Comparison of ENCODE assay signal across 7 cellular contexts in the genomic region with DNA sequence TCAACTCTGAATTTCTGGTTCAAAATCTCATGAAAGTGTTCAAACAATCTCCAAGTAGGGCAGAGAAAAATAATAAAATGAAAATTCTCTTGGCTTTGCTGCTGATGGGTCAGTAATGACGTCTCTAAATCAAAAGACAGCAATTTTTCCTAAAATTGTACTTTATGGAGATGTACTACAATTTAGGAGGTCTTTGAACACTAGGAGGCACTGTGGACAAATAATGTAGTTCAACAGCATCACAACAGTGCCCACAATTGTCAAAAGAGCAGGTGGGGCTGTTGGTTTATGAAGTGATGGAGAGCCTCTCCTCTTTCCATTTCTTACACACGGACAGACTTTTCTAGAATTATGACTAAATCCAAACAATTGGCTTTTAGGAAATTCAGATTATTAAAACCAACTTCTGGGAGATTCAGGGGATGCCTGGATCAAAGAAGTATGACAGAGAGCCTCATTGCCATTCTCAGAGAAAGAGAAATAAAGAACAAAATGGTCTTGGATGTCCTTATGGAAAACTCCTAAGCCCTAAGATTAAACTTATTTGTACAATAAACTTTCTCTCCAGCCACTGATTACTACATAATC. TPM values are rescaled to one million over a fixed set of nuclear protein-coding genes. Genes with fewer than 3 reads are reported as not detected.
DNase-seq lines count a peak whose midpoint lies in the region; ATAC-seq, FAIRE-seq and TF ChIP-seq lines count a peak whose summit lies in the region.

No MANE protein-coding gene starts in this region.

- no peak overlapping the region for H3K9ac ChIP-seq in astrocyte (ENCODE audit: low read length)

- DNase-seq in HTR-8/SVneo (ENCODE audit: insufficient read length, low spot score) (peak; percentile 83), NCI-H774 (lab: John Stamatoyannopoulos, UW) (peak; percentile 77), astrocyte (ENCODE audit: low read depth) (peak; percentile 37), hepatocyte (ENCODE audit: low spot score) (peak; percentile 87), small intestine (peak; percentile 70)

- H3K4me3 ChIP-seq in DOHH2 (ENCODE audit: low read length) (no peak overlapping the region), astrocyte (ENCODE audit: insufficient read depth, low read depth, low read length) (no peak overlapping the region), hepatocyte (no peak overlapping the region), small intestine (ENCODE audit: low read depth in 1 of 2, low read length in 2 of 2) (no peak overlapping the region)

- no peaks in the 10 kb centered on the region for H3K9me2 ChIP-seq in DOHH2 (replicated peaks; ENCODE audit: control insufficient read depth, low read length)
- no peaks in the 10 kb centered on the region for H3K9me2 ChIP-seq in hepatocyte (replicated peaks; ENCODE audit: insufficient read depth)

- H3K4me2 ChIP-seq in DOHH2 (ENCODE audit: low read length), result no peak overlapping the region
- H3K4me2 ChIP-seq in astrocyte (ENCODE audit: low read length), result no peak overlapping the region
- no peak overlapping the region for H3K4me2 ChIP-seq in hepatocyte

- H3K4me1 ChIP-seq in DOHH2 (ENCODE audit: control insufficient read depth, low read length) (no peaks in the 10 kb centered on the region), astrocyte (ENCODE audit: insufficient read depth, low read length) (no peaks in the 10 kb centered on the region), hepatocyte (ENCODE audit: insufficient read depth) (no peaks in the 10 kb centered on the region), small intestine (ENCODE audit: control insufficient read depth in 2 of 2, insufficient read depth in 1 of 2, low read depth in 1 of 2, low read length in 1 of 2) (no peaks in the 10 kb centered on the region)

- no peak for FAIRE-seq in HTR-8/SVneo (lab: Jason Lieb, UNC)
- FAIRE-seq in astrocyte (lab: Jason Lieb, UNC), result peak; percentile 89
- no peak for FAIRE-seq in small intestine (lab: Jason Lieb, UNC)

- no peaks in the 10 kb centered on the region for H3K9me3 Mint-ChIP-seq in astrocyte (ENCODE audit: unreplicated experiment)

- H3K4me3 Mint-ChIP-seq in astrocyte (ENCODE audit: unreplicated experiment), result no peak overlapping the region

- H3K27me3 ChIP-seq in DOHH2 (ENCODE audit: control insufficient read depth, low read length) (no peaks in the 10 kb centered on the region), astrocyte (ENCODE audit: insufficient read depth, low read length) (no peaks in the 10 kb centered on the region), hepatocyte (no peaks in the 10 kb centered on the region), small intestine (ENCODE audit: control insufficient read depth in 2 of 2, insufficient read depth in 2 of 2, low read length in 2 of 2) (no peaks in the 10 kb centered on the region)

- H3K79me2 ChIP-seq in DOHH2 (ENCODE audit: control insufficient read depth, low read length) (no peaks in the 10 kb centered on the region), astrocyte (ENCODE audit: insufficient read depth, low read length) (no peaks in the 10 kb centered on the region), hepatocyte (no peaks in the 10 kb centered on the region)

- 0 out of 2 replicates have a peak, but pooled peaks cover 8% of the 10 kb centered on the region for H3F3A ChIP-seq in DOHH2 (ENCODE audit: control insufficient read depth, insufficient read depth)

- H3K27ac ChIP-seq in DOHH2 (ENCODE audit: low read depth, low read length), result no peak overlapping the region
- no peak overlapping the region for H3K27ac ChIP-seq in astrocyte (ENCODE audit: low read depth, low read length)
- H3K27ac ChIP-seq in hepatocyte, result no peak overlapping the region
- no peak overlapping the region for H3K27ac ChIP-seq in small intestine (ENCODE audit: low read depth in 1 of 2, low read length in 1 of 2)

- H2AFZ ChIP-seq in astrocyte (ENCODE audit: low read depth, low read length), result no peak overlapping the region
- H2AFZ ChIP-seq in hepatocyte, result no peak overlapping the region

- peak; percentile 74 for TF ChIP-seq CTCF in DOHH2 (IDR thresholded peaks at IDR 0.05; ENCODE audit: low read depth, low read length, poor library complexity, severe bottlenecking)
- peak; percentile 74 for TF ChIP-seq CTCF in astrocyte (IDR thresholded peaks at IDR 0.05; ENCODE audit: insufficient read depth, low read depth, low read length)
- TF ChIP-seq CTCF in hepatocyte (IDR thresholded peaks at IDR 0.05; ENCODE audit: poor library complexity), result peak; percentile 81

- 14% methylated on average over 2 of the region's 2 CpGs for WGBS in hepatocyte (ENCODE audit: low lambda C conversion rate, missing lambda C conversion rate)
- WGBS in small intestine, 3 donors, result 5 to 14% (median 9%) methylated on average over 2 of the region's 2 CpGs

- no peaks in the 10 kb centered on the region for H3K27me3 Mint-ChIP-seq in astrocyte (ENCODE audit: low read depth, unreplicated experiment)

- peaks cover 11% of the 10 kb centered on the region for H3K36me3 Mint-ChIP-seq in astrocyte (ENCODE audit: low read depth, unreplicated experiment)

- no peak for ATAC-seq in HG02571 (IDR thresholded peaks at IDR 0.05; ENCODE audit: unreplicated experiment)

- H3K36me3 ChIP-seq in DOHH2 (ENCODE audit: control insufficient read depth, low read length) (peaks cover 64% of the 10 kb centered on the region), astrocyte (ENCODE audit: insufficient read depth, low read length) (peaks cover 43% of the 10 kb centered on the region), hepatocyte (replicated peaks; ENCODE audit: insufficient read depth, low read depth) (no peaks in the 10 kb centered on the region), small intestine (ENCODE audit: control insufficient read depth in 2 of 2, insufficient read depth in 2 of 2, low read length in 2 of 2) (peaks cover 14 to 18% of the 10 kb centered on the region in 2 donors)

- H3K4me1 Mint-ChIP-seq in astrocyte (ENCODE audit: low read depth, unreplicated experiment), result no peaks in the 10 kb centered on the region

- H3K9me3 ChIP-seq in DOHH2 (ENCODE audit: control insufficient read depth, insufficient read depth, low read length) (no peaks in the 10 kb centered on the region), astrocyte (ENCODE audit: insufficient read depth, low read depth, low read length) (no peaks in the 10 kb centered on the region), hepatocyte (ENCODE audit: low read depth) (no peaks in the 10 kb centered on the region), small intestine (ENCODE audit: control insufficient read depth, low read depth) (no peaks in the 10 kb centered on the region)

- no peaks in the 10 kb centered on the region for H4K20me1 ChIP-seq in DOHH2 (ENCODE audit: control insufficient read depth, insufficient read depth, low read depth, low read length)
- H4K20me1 ChIP-seq in astrocyte (ENCODE audit: insufficient read depth, low read length), result no peaks in the 10 kb centered on the region
- no peaks in the 10 kb centered on the region for H4K20me1 ChIP-seq in hepatocyte (ENCODE audit: insufficient read depth, poor library complexity, severe bottlenecking)

- H3K27ac Mint-ChIP-seq in astrocyte (ENCODE audit: unreplicated experiment), result no peak overlapping the region

RNA-seq across cellular contexts. Expression of gene EZH1, which starts 23.8 kb away (rescaled TPM):
- 15.2 and 16.9 TPM in 2 replicates for total RNA-seq in astrocyte
- total RNA-seq in hepatocyte, result 12.5 and 22.5 TPM in 2 replicates
- polyA plus RNA-seq in hepatocyte, result 9.5 and 18.4 TPM in 2 replicates
- polyA plus RNA-seq in small intestine, result 10 to 100 TPM in 2 of 3 donors, 1 to 10 TPM in 1; 8.1 to 14.3 (median 11.6) TPM

RNA-seq across cellular contexts. Expression of gene CNTNAP1, which starts 38.8 kb away (rescaled TPM):
- total RNA-seq in astrocyte, result 11.4 and 16.4 TPM in 2 replicates
- total RNA-seq in hepatocyte, result 3.6 and 4.4 TPM in 2 replicates
- 2.0 and 2.6 TPM in 2 replicates for polyA plus RNA-seq in hepatocyte
- 1 to 10 TPM in 1 of 3 donors, under 1 TPM in 1, not detected in 1; 0.54 to 2.7 TPM for polyA plus RNA-seq in small intestine

RNA-seq across cellular contexts. Expression of gene CCR10, which starts 39.4 kb away (rescaled TPM):
- 0.65 and 0.84 TPM in 2 replicates for total RNA-seq in astrocyte
- total RNA-seq in hepatocyte, result 0.12 and 0.37 TPM in 2 replicates
- 4.6 and 5.0 TPM in 2 replicates for polyA plus RNA-seq in hepatocyte
- polyA plus RNA-seq in small intestine, result 1 to 10 TPM in 2 of 3 donors, not detected in 1; 1.1 to 4.6 TPM

RNA-seq across cellular contexts. Expression of gene RAMP2, which starts 39.9 kb away (rescaled TPM):
- 6.1 and 6.8 TPM in 2 replicates for total RNA-seq in astrocyte
- 8.7 and 13.1 TPM in 2 replicates for total RNA-seq in hepatocyte
- polyA plus RNA-seq in hepatocyte, result 48.7 and 62.3 TPM in 2 replicates
- polyA plus RNA-seq in small intestine, result 10 to 100 TPM in 1 of 3 donors, 1 to 10 TPM in 2; 1.1 to 48.2 (median 5.7) TPM

RNA-seq across cellular contexts. Expression of gene PLEKHH3, which starts 44.3 kb away (rescaled TPM):
- total RNA-seq in astrocyte, result 14.1 and 14.5 TPM in 2 replicates
- 16.9 and 20.5 TPM in 2 replicates for total RNA-seq in hepatocyte
- 30.9 and 33.7 TPM in 2 replicates for polyA plus RNA-seq in hepatocyte
- polyA plus RNA-seq in small intestine, result 10 to 100 TPM in 2 of 3 donors, 1 to 10 TPM in 1; 2.2 to 13.4 (median 10.3) TPM

Comparison
In these comparisons a context has a peak if more than half of its experiments do, and no peak if none do; other contexts are left out.
1. DNase-seq: peak in every context shown above with its lines; median percentile 87 in hepatocyte; 83 in HTR-8/SVneo; 77 in NCI-H774; 70 in small intestine; 37 in astrocyte.